27 cellular contexts compared by ENCODE assay signal in genomic region chr11:64718780-64719124, GRCh38. TPM values are rescaled to one million over a fixed set of nuclear protein-coding genes. Genes with fewer than 3 reads are reported as not detected.
A peak's percentile ranks its signal among the peaks of the same experiment; 100 is the strongest.
DNase-seq lines count a peak whose midpoint lies in the region; ATAC-seq, FAIRE-seq and TF ChIP-seq lines count a peak whose summit lies in the region.
"Had no signal": no experiment of that assay in that cellular context is flagged by ENCODE, and none has a peak within 500 bp of the region (broad histone marks: within the 10 kb centered on the region; RNA-seq: fewer than 3 reads in every experiment).

No MANE protein-coding gene starts in this region.

- no peak overlapping the region for H2BK120ac ChIP-seq in H1 (replicated peaks; ENCODE audit: low read depth, low read length)

- ATAC-seq in HepG2 (no peak), right lobe of liver (no peak), GM21381 (IDR thresholded peaks at IDR 0.05; ENCODE audit: unreplicated experiment) (no peak)
- ATAC-seq: HCT116 had no signal

- H3K27ac ChIP-seq in HepG2 (ENCODE audit: extremely low read length, insufficient read depth, low read length), result no peak overlapping the region
- H3K27ac ChIP-seq in right lobe of liver, result no peak overlapping the region
- no peak overlapping the region for H3K27ac ChIP-seq in H1 (ENCODE audit: low read depth, low read length)
- no peak overlapping the region for H3K27ac ChIP-seq in osteoblast (ENCODE audit: low read depth, low read length)
- H3K27ac ChIP-seq: 22Rv1; BLaER1 treated with 17β-estradiol and CSF1 and Interleukin-3, amounts not matched to agents 10 nM and 100 nM; GM23248 had no signal

- no peak for TF ChIP-seq POLR2A in HepG2 (IDR thresholded peaks at IDR 0.05; ENCODE audit: insufficient read depth in 1 of 2, low read depth in 2 of 2, low read length in 2 of 2)
- no peak for TF ChIP-seq POLR2A in right lobe of liver (IDR thresholded peaks at IDR 0.05)
- no peak for TF ChIP-seq POLR2A in H1 (IDR thresholded peaks at IDR 0.05; ENCODE audit: control extremely low read depth in 1 of 2, low read depth in 2 of 2, low read length in 2 of 2)

- H3K4me2 ChIP-seq in HepG2 (ENCODE audit: low read depth, low read length), result no peak overlapping the region
- no peak overlapping the region for H3K4me2 ChIP-seq in H1 (ENCODE audit: insufficient read depth in 1 of 2, low read depth in 2 of 2, low read length in 2 of 2)
- H3K4me2 ChIP-seq in osteoblast (ENCODE audit: insufficient read depth, low read length), result no peak overlapping the region

- no peak overlapping the region for H4K5ac ChIP-seq in H1 (ENCODE audit: insufficient read length, low read depth, low read length)

- no peak overlapping the region for H2BK12ac ChIP-seq in H1 (ENCODE audit: low read depth, low read length)

- no peak overlapping the region for H4K91ac ChIP-seq in H1 (replicated peaks; ENCODE audit: insufficient read length, low read length)

- H3K9ac ChIP-seq in HepG2 (ENCODE audit: insufficient read depth, low read depth, low read length), result no peak overlapping the region
- no peak overlapping the region for H3K9ac ChIP-seq in H1 (replicated peaks in 1 of 4; ENCODE audit: extremely low read depth in 1 of 4, low read depth in 3 of 4, low read length in 3 of 4)
- H3K9ac ChIP-seq: BLaER1 treated with 17β-estradiol and CSF1 and Interleukin-3, amounts not matched to agents 10 nM and 100 nM; GM23248 had no signal

- H3K23me2 ChIP-seq in H1 (ENCODE audit: low read depth, low read length), result peaks cover 10% of the 10 kb centered on the region; the same call in 1 of the 2 replicates

- TF ChIP-seq EP300 in HepG2 (IDR thresholded peaks at IDR 0.05; ENCODE audit: low read depth in 2 of 2, low read length in 2 of 2) (no peak), HepG2 (CRISPR knock-in tag; IDR thresholded peaks at IDR 0.05; ENCODE audit: borderline replicate concordance) (no peak), H1 (IDR thresholded peaks at IDR 0.05; ENCODE audit: borderline replicate concordance in 1 of 2, low read depth in 2 of 2, low read length in 2 of 2) (no peak)

- no peak overlapping the region for H3K23ac ChIP-seq in H1 (ENCODE audit: insufficient read length)

- H4K20me1 ChIP-seq in HepG2 (ENCODE audit: insufficient read depth, low read length) (no peaks in the 10 kb centered on the region), H1 (replicated peaks in 1 of 2; ENCODE audit: control insufficient read depth in 1 of 2, insufficient read depth in 2 of 2, low read length in 2 of 2) (peaks cover 0 to 4% of the 10 kb centered on the region in 2 experiments), osteoblast (ENCODE audit: insufficient read depth, low read length) (no peaks in the 10 kb centered on the region)

- no peaks in the 10 kb centered on the region for H3K79me2 ChIP-seq in HepG2 (ENCODE audit: insufficient read depth, low read length)
- H3K79me2 ChIP-seq in H1 (ENCODE audit: control insufficient read depth in 1 of 2, insufficient read depth in 2 of 2, low read length in 2 of 2), result no peaks in the 10 kb centered on the region
- no peaks in the 10 kb centered on the region for H3K79me2 ChIP-seq in osteoblast (ENCODE audit: insufficient read depth, low read length)

- H3K4me1 ChIP-seq in HepG2 (ENCODE audit: insufficient read depth, low read length) (peaks cover 5% of the 10 kb centered on the region), right lobe of liver (peaks cover 0 to 7% (median 3%) of the 10 kb centered on the region in 4 donors), H1 (replicated peaks in 1 of 4; ENCODE audit: control insufficient read depth in 3 of 4, insufficient read depth in 4 of 4, low read length in 3 of 4) (peaks cover 2 to 17% (median 7%) of the 10 kb centered on the region in 4 experiments; a peak in 6 of 7 replicates), osteoblast (ENCODE audit: insufficient read depth, low read length) (no peaks in the 10 kb centered on the region)
- H3K4me1 ChIP-seq: BE2C had no signal

- WGBS in HepG2 (ENCODE audit: low lambda C conversion rate), result 16% methylated on average over 4 of the region's 4 CpGs
- WGBS in right lobe of liver (ENCODE audit: insufficient coverage, low coverage, low lambda C conversion rate, missing lambda C conversion rate), result 49% methylated on average over 3 of the region's 4 CpGs
- WGBS in H1 (ENCODE audit: extremely low coverage in 1 of 2, insufficient coverage in 1 of 2, insufficient read length in 1 of 2, insufficient replicate concordance in 2 of 2, low coverage in 1 of 2, low lambda C conversion rate in 2 of 2, missing lambda C conversion rate in 1 of 2), 2 experiments, result 88% methylated on average over 3 of the region's 4 CpGs; no CpG with 5 or more reads in 1 of the 2 experiments

- H3K27me3 ChIP-seq in HepG2 (ENCODE audit: control insufficient read depth in 1 of 2, insufficient read depth in 2 of 2, low read length in 2 of 2), result peaks cover 7 to 76% of the 10 kb centered on the region in 2 experiments; a peak in 4 of 5 replicates
- H3K27me3 ChIP-seq in right lobe of liver, result no peaks in the 10 kb centered on the region
- peaks cover 7 to 37% (median 27%) of the 10 kb centered on the region in 4 experiments for H3K27me3 ChIP-seq in H1 (replicated peaks in 1 of 4; ENCODE audit: control insufficient read depth in 3 of 4, extremely low read depth in 1 of 4, insufficient read depth in 3 of 4, low read length in 3 of 4)
- peaks cover 53% of the 10 kb centered on the region for H3K27me3 ChIP-seq in osteoblast (ENCODE audit: insufficient read depth, low read length)
- H3K27me3 ChIP-seq: BE2C had no signal

- CTCF ChIA-PET in HepG2 (lab: Yijun Ruan, JAX; ENCODE audit: low intra/inter-chr PET ratio, low total read pairs), result no interaction called here
- CTCF ChIA-PET in H1 (lab: Charles Lee; ENCODE audit: partially characterized antibody), result interaction anchor here (0.7 to 4.7 kb wide), 7 partner anchors 9 to 68 kb away, joined by 3 to 30 read pairs (median 6); partner anchors contain the start of gene RASGRP2

- no peak overlapping the region for H3K4me3 ChIP-seq in HepG2 (replicated peaks in 1 of 3; ENCODE audit: insufficient read depth in 1 of 3, low read depth in 2 of 3, low read length in 3 of 3)
- no peak overlapping the region for H3K4me3 ChIP-seq in right lobe of liver
- no peak overlapping the region for H3K4me3 ChIP-seq in H1 (ENCODE audit: extremely low read depth in 1 of 4, insufficient read depth in 2 of 4, low read depth in 3 of 4, low read length in 4 of 4)
- H3K4me3 ChIP-seq in osteoblast (ENCODE audit: insufficient read depth, low read length), result no peak overlapping the region
- H3K4me3 ChIP-seq: BLaER1 treated with 17β-estradiol and CSF1 and Interleukin-3, amounts not matched to agents 10 nM and 100 nM; GM23248 had no signal

- H2AFZ ChIP-seq in HepG2 (ENCODE audit: low read length) (no peak overlapping the region), H1 (ENCODE audit: low read length) (no peak overlapping the region), osteoblast (ENCODE audit: low read length) (no peak overlapping the region)
- H2AFZ ChIP-seq: GM23248 had no signal

- intact Hi-C loops in HepG2 (cut with micrococcal nuclease; ENCODE audit: unreplicated experiment), result no loop called here
- intact Hi-C loops in right lobe of liver (cut with DNase I), result no loop called here

- FAIRE-seq in HepG2 (lab: Jason Lieb, UNC) (no peak), H1 (lab: Jason Lieb, UNC) (no peak)
- FAIRE-seq: A204.1, D721Med, GM12891 had no signal

- H3K79me1 ChIP-seq in H1 (ENCODE audit: low read depth, low read length), result no peaks in the 10 kb centered on the region

- H2AK5ac ChIP-seq in H1 (ENCODE audit: low read depth, low read length), result no peak overlapping the region

- no peak overlapping the region for H4K8ac ChIP-seq in H1 (ENCODE audit: extremely low read depth, insufficient read depth, low read length)

- H2BK15ac ChIP-seq in H1 (ENCODE audit: low read length), result no peak overlapping the region

- no peak overlapping the region for H3K14ac ChIP-seq in H1 (ENCODE audit: insufficient read length)

- H3K36me3 ChIP-seq in HepG2 (replicated peaks in 1 of 2; ENCODE audit: control insufficient read depth in 1 of 2, insufficient read depth in 2 of 2, low read length in 2 of 2) (no peaks in the 10 kb centered on the region), right lobe of liver (no peaks in the 10 kb centered on the region), H1 (ENCODE audit: control insufficient read depth in 2 of 4, insufficient read depth in 4 of 4, low read length in 3 of 4) (no peaks in the 10 kb centered on the region), osteoblast (ENCODE audit: insufficient read depth, low read length) (no peaks in the 10 kb centered on the region)
- H3K36me3 ChIP-seq: BE2C; BLaER1 treated with 17β-estradiol and CSF1 and Interleukin-3, amounts not matched to agents 10 nM and 100 nM had no signal

- DNase-seq in HepG2 (ENCODE audit: low spot score), result no peak
- no peak for DNase-seq in right lobe of liver
- DNase-seq in H1 (ENCODE audit: low read depth in 1 of 2, low spot score in 2 of 2), result no peak
- peak; percentile 79 for DNase-seq in osteoblast (ENCODE audit: insufficient read length, low spot score, missing footprints)
- DNase-seq in DMS153 treated with DMSO at 0.1 percent for 48 hours (lab: John Stamatoyannopoulos, UW; ENCODE audit: unreplicated experiment), result no peak
- DNase-seq: ACHN; AML-193; BE2C; CD4-positive, alpha-beta T cell; CD8-positive, alpha-beta memory T cell; DMS 273 treated with DMSO at 0.1 percent for 48 hours; DMS53; DMS79 treated with DMSO at 0.1 percent for 48 hours; GF-D8; GM23248; H9; HFFc6 had no signal

- in situ Hi-C loops in HepG2 (cut with HindIII; ENCODE audit: extremely low pct_ligation_motif_present, low pct_unique_long_range_greater_than_20kb), result no loop called here

- no peak overlapping the region for H3K56ac ChIP-seq in H1 (replicated peaks; ENCODE audit: insufficient read length, low read depth, low read length)

- H2BK5ac ChIP-seq in H1 (ENCODE audit: low read depth, low read length), result no peak overlapping the region

- POLR2A ChIA-PET in HepG2 (lab: Yijun Ruan, JAX) (no interaction called here), H1 (lab: Charles Lee; ENCODE audit: partially characterized antibody) (interaction anchor here (1.2 to 1.7 kb wide), 3 partner anchors 14 to 43 kb away, joined by 3 to 4 read pairs (median 4); no protein-coding TSS in a partner anchor)

- H3K9me3 ChIP-seq in HepG2 (ENCODE audit: low read length), result no peaks in the 10 kb centered on the region
- H3K9me3 ChIP-seq in right lobe of liver, result no peaks in the 10 kb centered on the region
- no peaks in the 10 kb centered on the region for H3K9me3 ChIP-seq in H1 (ENCODE audit: insufficient read depth in 2 of 2, low read depth in 1 of 2, low read length in 1 of 2)
- no peaks in the 10 kb centered on the region for H3K9me3 ChIP-seq in osteoblast (ENCODE audit: low read depth, low read length)
- H3K9me3 ChIP-seq: BE2C; BLaER1 treated with 17β-estradiol and CSF1 and Interleukin-3, amounts not matched to agents 10 nM and 100 nM had no signal

- TF ChIP-seq RAD21 in HepG2 (CRISPR knock-in tag; IDR thresholded peaks at IDR 0.05) (no peak), H1 (IDR thresholded peaks at IDR 0.05 in 1 of 2, conservative IDR thresholded peaks at IDR 0.05 in 1 of 2; ENCODE audit: low read depth in 2 of 2, low read length in 2 of 2) (no peak)

- no peak overlapping the region for H3K4ac ChIP-seq in H1 (replicated peaks; ENCODE audit: insufficient read length, low read depth, low read length)

- TF ChIP-seq CTCF in HepG2 (CRISPR knock-in tag; IDR thresholded peaks at IDR 0.05) (no peak), right lobe of liver (IDR thresholded peaks at IDR 0.05) (no peak), H1 (IDR thresholded peaks at IDR 0.05; ENCODE audit: control extremely low read depth in 1 of 3, insufficient read depth in 1 of 3, low read depth in 1 of 3, low read length in 3 of 3) (no peak), osteoblast (IDR thresholded peaks at IDR 0.05; ENCODE audit: extremely low read depth, low read depth, low read length) (no peak)

- no peak overlapping the region for H3K18ac ChIP-seq in H1 (ENCODE audit: extremely low read depth, low read length)

- H2BK20ac ChIP-seq in H1 (ENCODE audit: low read length), result no peak overlapping the region

- BruUV-seq in HepG2 (replicated peaks; lab: Mats Ljungman, UMichigan), result no TSS peak

RNA-seq across cellular contexts. Expression of gene NRXN2, which starts 4.2 kb away (rescaled TPM):
- total RNA-seq in HepG2 (2016; rRNA removed; fragmentation: Illumina TruSeq; extraction: Trizol) (not detected in 2 replicates), right lobe of liver (1 to 10 TPM; 1.6 to 7.7 (median 2.3) TPM), osteoblast (62.5 and 90.1 TPM in 2 replicates)
- not detected in 2 replicates for total RNA-seq in HepG2 (2016; cell fraction: cytosol; rRNA removed; fragmentation: Illumina TruSeq; extraction: Trizol; ENCODE audit: low read depth)
- not detected in 2 replicates for total RNA-seq in HepG2 (2016; cell fraction: insoluble cytoplasmic fraction; rRNA removed; fragmentation: Illumina TruSeq; extraction: Trizol)
- not detected in 2 replicates for total RNA-seq in HepG2 (2016; cell fraction: membrane; rRNA removed; fragmentation: Illumina TruSeq; extraction: Trizol)
- total RNA-seq in HepG2 (2016; cell fraction: nucleus; rRNA removed; fragmentation: Illumina TruSeq; extraction: Trizol), result not detected in 2 replicates
- polyA plus RNA-seq in HepG2 (2011; rRNA removed) (0.03 TPM in 1 of 2 replicates, not detected in the other), H1 (2011; rRNA removed) (1.3 and 5.7 TPM in 2 replicates)
- polyA plus RNA-seq in HepG2 (2011; cell fraction: cytosol; rRNA removed), result 0.08 and 0.14 TPM in 2 replicates
- polyA plus RNA-seq in HepG2 (2011; cell fraction: nucleus; rRNA removed), result 0.13 TPM in 1 of 2 replicates, not detected in the other
- polyA plus RNA-seq in HepG2 (2012), result 0.32 and 0.42 TPM in 2 replicates
- polyA plus RNA-seq in HepG2 (2016; cell fraction: cytosol; fragmentation: Illumina TruSeq; extraction: Trizol; ENCODE audit: low read depth), result not detected in 2 replicates
- 0.07 TPM in 1 of 2 replicates, not detected in the other for polyA plus RNA-seq in HepG2 (2016; cell fraction: insoluble cytoplasmic fraction; fragmentation: Illumina TruSeq; extraction: Trizol; ENCODE audit: low read depth)
- not detected in 2 replicates for polyA plus RNA-seq in HepG2 (2016; cell fraction: membrane; fragmentation: Illumina TruSeq; extraction: Trizol; ENCODE audit: low read depth)
- not detected in 2 replicates for polyA plus RNA-seq in HepG2 (2016; cell fraction: nucleus; fragmentation: Illumina TruSeq; extraction: Trizol; ENCODE audit: insufficient read depth, low read depth)
- polyA minus RNA-seq in HepG2 (2011; rRNA and poly(A)+ RNA removed; ENCODE audit: low replicate concordance), result 1.9 TPM in 1 of 2 replicates, not detected in the other
- polyA minus RNA-seq in HepG2 (2011; cell fraction: cytosol; rRNA and poly(A)+ RNA removed), result not detected in 2 replicates
- not detected in 2 replicates for polyA minus RNA-seq in HepG2 (2011; cell fraction: nucleus; rRNA and poly(A)+ RNA removed)
- total RNA-seq in H1 (2021; fragmentation: NEBNext Ultra II Directional; extraction: Animal tissue kit (Norgen Biotek cat#: 25700)), result 11.4 and 11.5 TPM in 2 replicates
- 2.4 TPM for polyA plus RNA-seq in H1 (2011; cell fraction: cytosol; rRNA removed)
- polyA plus RNA-seq in H1 (2011; cell fraction: nucleus; rRNA removed), result 7.0 TPM
- polyA plus RNA-seq in H1 (2012, experiment 1 of 2), result 6.8 to 12.4 TPM (median 9.6 TPM) in 4 replicates
- polyA plus RNA-seq in H1 (2012, experiment 2 of 2), result 4.9 TPM
- 11.2 TPM for polyA plus RNA-seq in H1 (2013, experiment 1 of 2)
- 12.9 TPM for polyA plus RNA-seq in H1 (2013, experiment 2 of 2)
- 10.7 and 12.0 TPM in 2 replicates for polyA minus RNA-seq in H1 (2011; rRNA and poly(A)+ RNA removed)
- 8.7 TPM for polyA minus RNA-seq in H1 (2011; cell fraction: cytosol; rRNA and poly(A)+ RNA removed)
- 10.3 TPM for polyA minus RNA-seq in H1 (2011; cell fraction: nucleus; rRNA and poly(A)+ RNA removed)
- polyA plus RNA-seq: CD14-positive monocyte; CD8-positive, alpha-beta memory T cell had no signal

RNA-seq across cellular contexts. Expression of gene RASGRP2, which starts 25.2 kb away (rescaled TPM):
- total RNA-seq in HepG2 (2016; rRNA removed; fragmentation: Illumina TruSeq; extraction: Trizol) (not detected in 2 replicates), right lobe of liver (1 to 10 TPM; 1.6 to 8.1 (median 3.2) TPM), osteoblast (0.29 TPM in 1 of 2 replicates, not detected in the other)
- total RNA-seq in HepG2 (2016; cell fraction: cytosol; rRNA removed; fragmentation: Illumina TruSeq; extraction: Trizol; ENCODE audit: low read depth), result not detected in 2 replicates
- total RNA-seq in HepG2 (2016; cell fraction: insoluble cytoplasmic fraction; rRNA removed; fragmentation: Illumina TruSeq; extraction: Trizol), result not detected in 2 replicates
- not detected in 2 replicates for total RNA-seq in HepG2 (2016; cell fraction: membrane; rRNA removed; fragmentation: Illumina TruSeq; extraction: Trizol)
- total RNA-seq in HepG2 (2016; cell fraction: nucleus; rRNA removed; fragmentation: Illumina TruSeq; extraction: Trizol), result not detected in 2 replicates
- polyA plus RNA-seq in HepG2 (2011; rRNA removed) (0.18 and 0.61 TPM in 2 replicates), H1 (2011; rRNA removed) (45.7 and 50.4 TPM in 2 replicates)
- 0.23 TPM in 2 replicates for polyA plus RNA-seq in HepG2 (2011; cell fraction: cytosol; rRNA removed)
- polyA plus RNA-seq in HepG2 (2011; cell fraction: nucleus; rRNA removed), result 0.54 and 1.5 TPM in 2 replicates
- 0.38 TPM in 1 of 2 replicates, not detected in the other for polyA plus RNA-seq in HepG2 (2012)
- polyA plus RNA-seq in HepG2 (2016; cell fraction: cytosol; fragmentation: Illumina TruSeq; extraction: Trizol; ENCODE audit: low read depth), result 0.26 and 0.27 TPM in 2 replicates
- not detected in 2 replicates for polyA plus RNA-seq in HepG2 (2016; cell fraction: insoluble cytoplasmic fraction; fragmentation: Illumina TruSeq; extraction: Trizol; ENCODE audit: low read depth)
- 0.30 TPM in 1 of 2 replicates, not detected in the other for polyA plus RNA-seq in HepG2 (2016; cell fraction: membrane; fragmentation: Illumina TruSeq; extraction: Trizol; ENCODE audit: low read depth)
- not detected in 2 replicates for polyA plus RNA-seq in HepG2 (2016; cell fraction: nucleus; fragmentation: Illumina TruSeq; extraction: Trizol; ENCODE audit: insufficient read depth, low read depth)
- polyA minus RNA-seq in HepG2 (2011; rRNA and poly(A)+ RNA removed; ENCODE audit: low replicate concordance), result 0.28 TPM in 1 of 2 replicates, not detected in the other
- polyA minus RNA-seq in HepG2 (2011; cell fraction: cytosol; rRNA and poly(A)+ RNA removed), result not detected in 2 replicates
- polyA minus RNA-seq in HepG2 (2011; cell fraction: nucleus; rRNA and poly(A)+ RNA removed), result not detected in 2 replicates
- total RNA-seq in H1 (2021; fragmentation: NEBNext Ultra II Directional; extraction: Animal tissue kit (Norgen Biotek cat#: 25700)), result 37.9 and 40.6 TPM in 2 replicates
- polyA plus RNA-seq in H1 (2011; cell fraction: cytosol; rRNA removed), result 41.1 TPM
- 127 TPM for polyA plus RNA-seq in H1 (2011; cell fraction: nucleus; rRNA removed)
- 30.1 to 58.0 TPM (median 54.6 TPM) in 4 replicates for polyA plus RNA-seq in H1 (2012, experiment 1 of 2)
- 31.1 TPM for polyA plus RNA-seq in H1 (2012, experiment 2 of 2)
- 33.0 TPM for polyA plus RNA-seq in H1 (2013, experiment 1 of 2)
- polyA plus RNA-seq in H1 (2013, experiment 2 of 2), result 34.6 TPM
- 14.8 and 18.9 TPM in 2 replicates for polyA minus RNA-seq in H1 (2011; rRNA and poly(A)+ RNA removed)
- polyA minus RNA-seq in H1 (2011; cell fraction: cytosol; rRNA and poly(A)+ RNA removed), result 12.3 TPM
- polyA minus RNA-seq in H1 (2011; cell fraction: nucleus; rRNA and poly(A)+ RNA removed), result 24.8 TPM
- total RNA-seq: Daoy, GM23248, H4 had no signal

RNA-seq across cellular contexts. Expression of gene PYGM, which starts 41.0 kb away (rescaled TPM):
- total RNA-seq in HepG2 (2016; rRNA removed; fragmentation: Illumina TruSeq; extraction: Trizol) (0.11 TPM in 1 of 2 replicates, not detected in the other), right lobe of liver (1 to 10 TPM in 1 of 6 experiments, under 1 TPM in 5; 0.24 to 1.4 (median 0.47) TPM), osteoblast (0.29 and 0.36 TPM in 2 replicates)
- total RNA-seq in HepG2 (2016; cell fraction: cytosol; rRNA removed; fragmentation: Illumina TruSeq; extraction: Trizol; ENCODE audit: low read depth), result not detected in 2 replicates
- total RNA-seq in HepG2 (2016; cell fraction: insoluble cytoplasmic fraction; rRNA removed; fragmentation: Illumina TruSeq; extraction: Trizol), result 0.06 TPM in 1 of 2 replicates, not detected in the other
- not detected in 2 replicates for total RNA-seq in HepG2 (2016; cell fraction: membrane; rRNA removed; fragmentation: Illumina TruSeq; extraction: Trizol)
- total RNA-seq in HepG2 (2016; cell fraction: nucleus; rRNA removed; fragmentation: Illumina TruSeq; extraction: Trizol), result 0.13 and 0.16 TPM in 2 replicates
- polyA plus RNA-seq in HepG2 (2011; rRNA removed) (0.12 and 0.13 TPM in 2 replicates), H1 (2011; rRNA removed) (10.0 and 15.2 TPM in 2 replicates)
- polyA plus RNA-seq in HepG2 (2011; cell fraction: cytosol; rRNA removed), result 0.08 and 0.09 TPM in 2 replicates
- 0.31 and 0.51 TPM in 2 replicates for polyA plus RNA-seq in HepG2 (2011; cell fraction: nucleus; rRNA removed)
- polyA plus RNA-seq in HepG2 (2012), result 0.19 and 0.24 TPM in 2 replicates
- polyA plus RNA-seq in HepG2 (2016; cell fraction: cytosol; fragmentation: Illumina TruSeq; extraction: Trizol; ENCODE audit: low read depth), result not detected in 2 replicates
- polyA plus RNA-seq in HepG2 (2016; cell fraction: insoluble cytoplasmic fraction; fragmentation: Illumina TruSeq; extraction: Trizol; ENCODE audit: low read depth), result not detected in 2 replicates
- polyA plus RNA-seq in HepG2 (2016; cell fraction: membrane; fragmentation: Illumina TruSeq; extraction: Trizol; ENCODE audit: low read depth), result not detected in 2 replicates
- polyA plus RNA-seq in HepG2 (2016; cell fraction: nucleus; fragmentation: Illumina TruSeq; extraction: Trizol; ENCODE audit: insufficient read depth, low read depth), result not detected in 2 replicates
- 0.68 and 0.84 TPM in 2 replicates for polyA minus RNA-seq in HepG2 (2011; rRNA and poly(A)+ RNA removed; ENCODE audit: low replicate concordance)
- polyA minus RNA-seq in HepG2 (2011; cell fraction: cytosol; rRNA and poly(A)+ RNA removed), result 0.26 TPM in 1 of 2 replicates, not detected in the other
- polyA minus RNA-seq in HepG2 (2011; cell fraction: nucleus; rRNA and poly(A)+ RNA removed), result 0.62 and 0.77 TPM in 2 replicates
- total RNA-seq in H1 (2021; fragmentation: NEBNext Ultra II Directional; extraction: Animal tissue kit (Norgen Biotek cat#: 25700)), result 9.6 and 9.7 TPM in 2 replicates
- polyA plus RNA-seq in H1 (2011; cell fraction: cytosol; rRNA removed), result 10.4 TPM
- 20.9 TPM for polyA plus RNA-seq in H1 (2011; cell fraction: nucleus; rRNA removed)
- polyA plus RNA-seq in H1 (2012, experiment 1 of 2), result 9.2 to 15.4 TPM (median 13.0 TPM) in 4 replicates
- 11.5 TPM for polyA plus RNA-seq in H1 (2012, experiment 2 of 2)
- polyA plus RNA-seq in H1 (2013, experiment 1 of 2), result 6.9 TPM
- polyA plus RNA-seq in H1 (2013, experiment 2 of 2), result 6.3 TPM
- polyA minus RNA-seq in H1 (2011; rRNA and poly(A)+ RNA removed), result 13.2 and 16.4 TPM in 2 replicates
- 12.3 TPM for polyA minus RNA-seq in H1 (2011; cell fraction: cytosol; rRNA and poly(A)+ RNA removed)
- polyA minus RNA-seq in H1 (2011; cell fraction: nucleus; rRNA and poly(A)+ RNA removed), result 5.4 TPM
- total RNA-seq: Daoy, GM23248 had no signal
- polyA plus RNA-seq: GM23248 had no signal

RNA-seq across cellular contexts. Expression of gene SF1, which starts 59.6 kb away (rescaled TPM):
- 42.5 and 70.4 TPM in 2 replicates for total RNA-seq in HepG2 (2016; rRNA removed; fragmentation: Illumina TruSeq; extraction: Trizol)
- 16.0 and 19.1 TPM in 2 replicates for total RNA-seq in HepG2 (2016; cell fraction: cytosol; rRNA removed; fragmentation: Illumina TruSeq; extraction: Trizol; ENCODE audit: low read depth)
- 36.1 and 70.7 TPM in 2 replicates for total RNA-seq in HepG2 (2016; cell fraction: insoluble cytoplasmic fraction; rRNA removed; fragmentation: Illumina TruSeq; extraction: Trizol)
- 45.9 and 46.6 TPM in 2 replicates for total RNA-seq in HepG2 (2016; cell fraction: membrane; rRNA removed; fragmentation: Illumina TruSeq; extraction: Trizol)
- total RNA-seq in HepG2 (2016; cell fraction: nucleus; rRNA removed; fragmentation: Illumina TruSeq; extraction: Trizol), result 163 and 180 TPM in 2 replicates
- 51.9 and 55.5 TPM in 2 replicates for polyA plus RNA-seq in HepG2 (2011; rRNA removed)
- 14.3 and 16.0 TPM in 2 replicates for polyA plus RNA-seq in HepG2 (2011; cell fraction: cytosol; rRNA removed)
- 223 and 237 TPM in 2 replicates for polyA plus RNA-seq in HepG2 (2011; cell fraction: nucleus; rRNA removed)
- polyA plus RNA-seq in HepG2 (2012), result 130 and 151 TPM in 2 replicates
- polyA plus RNA-seq in HepG2 (2016; cell fraction: cytosol; fragmentation: Illumina TruSeq; extraction: Trizol; ENCODE audit: low read depth), result 30.5 and 31.3 TPM in 2 replicates
- polyA plus RNA-seq in HepG2 (2016; cell fraction: insoluble cytoplasmic fraction; fragmentation: Illumina TruSeq; extraction: Trizol; ENCODE audit: low read depth), result 93.3 and 132 TPM in 2 replicates
- polyA plus RNA-seq in HepG2 (2016; cell fraction: membrane; fragmentation: Illumina TruSeq; extraction: Trizol; ENCODE audit: low read depth), result 63.8 and 66.4 TPM in 2 replicates
- polyA plus RNA-seq in HepG2 (2016; cell fraction: nucleus; fragmentation: Illumina TruSeq; extraction: Trizol; ENCODE audit: insufficient read depth, low read depth), result 426 and 461 TPM in 2 replicates
- 77.9 and 101 TPM in 2 replicates for polyA minus RNA-seq in HepG2 (2011; rRNA and poly(A)+ RNA removed; ENCODE audit: low replicate concordance)
- polyA minus RNA-seq in HepG2 (2011; cell fraction: cytosol; rRNA and poly(A)+ RNA removed), result 31.1 and 32.0 TPM in 2 replicates
- polyA minus RNA-seq in HepG2 (2011; cell fraction: nucleus; rRNA and poly(A)+ RNA removed), result 297 and 338 TPM in 2 replicates
- 100 to 1,000 TPM in 5 of 6 experiments, 10 to 100 TPM in 1; 92.7 to 164 (median 141) TPM for total RNA-seq in right lobe of liver
- total RNA-seq in H1 (2021; fragmentation: NEBNext Ultra II Directional; extraction: Animal tissue kit (Norgen Biotek cat#: 25700)), result 353 and 365 TPM in 2 replicates
- polyA plus RNA-seq in H1 (2011; rRNA removed), result 72.7 and 110 TPM in 2 replicates
- 70.0 TPM for polyA plus RNA-seq in H1 (2011; cell fraction: cytosol; rRNA removed)
- polyA plus RNA-seq in H1 (2011; cell fraction: nucleus; rRNA removed), result 197 TPM
- polyA plus RNA-seq in H1 (2012, experiment 1 of 2), result 259 to 328 TPM (median 273 TPM) in 4 replicates
- polyA plus RNA-seq in H1 (2012, experiment 2 of 2), result 150 TPM
- 194 TPM for polyA plus RNA-seq in H1 (2013, experiment 1 of 2)
- polyA plus RNA-seq in H1 (2013, experiment 2 of 2), result 181 TPM
- polyA minus RNA-seq in H1 (2011; rRNA and poly(A)+ RNA removed), result 75.9 and 88.7 TPM in 2 replicates
- polyA minus RNA-seq in H1 (2011; cell fraction: cytosol; rRNA and poly(A)+ RNA removed), result 107 TPM
- 210 TPM for polyA minus RNA-seq in H1 (2011; cell fraction: nucleus; rRNA and poly(A)+ RNA removed)
- total RNA-seq in osteoblast, result 114 and 130 TPM in 2 replicates

Comparison
In these comparisons a context has a peak if more than half of its experiments do, and no peak if none do; other contexts are left out.
1. Of the 41 proteins assayed by ChIP-seq in both HepG2 and H1: peak only in HepG2: none; only in H1: KDM1A; in both: none; in neither: 39; mixed calls (peak in some experiments, not most) for 1.